ENCODE assay signal across 8 cellular contexts in the genomic region with DNA sequence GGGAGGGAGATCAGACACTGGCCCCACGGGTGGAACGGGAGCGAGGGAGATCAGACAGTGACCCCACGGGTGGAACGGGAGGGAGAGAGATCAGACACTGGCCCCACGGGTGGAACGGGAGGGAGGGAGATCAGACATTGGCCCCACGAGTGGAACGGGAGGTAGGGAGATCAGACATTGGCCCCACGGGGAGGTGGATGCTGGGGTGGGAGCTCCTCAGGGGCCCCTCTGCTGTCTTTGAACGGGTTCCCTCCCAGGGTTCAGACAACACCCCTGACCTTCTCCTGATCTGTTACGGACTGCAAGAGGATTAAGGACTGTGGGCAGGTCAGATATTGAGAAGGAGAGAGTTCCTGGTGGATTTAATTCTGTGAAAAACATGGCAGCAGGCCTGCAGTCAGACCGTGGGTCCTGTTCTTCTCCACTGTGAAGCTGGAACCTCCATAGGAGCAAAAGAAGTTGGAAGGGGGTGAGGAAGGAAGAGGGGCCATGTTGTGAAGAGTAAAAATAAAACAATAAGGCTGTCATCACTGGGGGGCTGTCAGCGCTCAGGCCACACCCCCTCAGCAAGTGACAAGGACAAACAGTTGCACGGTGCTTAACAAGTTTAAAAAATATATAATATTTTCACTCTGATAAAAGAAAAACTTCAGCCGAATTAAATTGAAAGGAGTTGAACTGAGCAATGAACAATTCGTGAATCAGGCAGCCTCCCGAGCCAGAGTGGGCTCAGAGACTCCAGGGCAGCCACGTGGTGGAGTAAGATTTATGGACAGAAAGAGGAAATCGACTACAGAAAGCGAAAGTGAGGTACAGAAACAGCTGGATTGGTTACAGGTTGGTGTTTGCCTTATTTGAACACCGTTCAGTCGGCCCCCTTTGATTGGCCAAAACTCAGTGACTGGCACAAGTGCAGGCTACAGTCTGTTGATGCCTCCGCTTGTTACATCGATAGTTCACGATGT.
DNase-seq lines count a peak whose midpoint lies in the region; ATAC-seq and TF ChIP-seq lines count a peak whose summit lies in the region.

No MANE protein-coding gene starts in this region.

- no peak for TF ChIP-seq EP300 in sigmoid colon (IDR thresholded peaks at IDR 0.05)

- intact Hi-C loops in ascending aorta (cut with DNase I) (no loop called here), sigmoid colon (cut with DNase I) (no loop called here)

- WGBS in sigmoid colon, 2 donors: 58 to 69% methylated on average over 26 of the region's 26 CpGs

- H3K4me1 ChIP-seq in ascending aorta (peaks cover 0 to 7% of the 10 kb centered on the region in 2 donors), sigmoid colon (peaks cover 0 to 37% (median 31%) of the 10 kb centered on the region in 4 donors)

- TF ChIP-seq POLR2A in sigmoid colon (IDR thresholded peaks at IDR 0.05): no peak

- H3K36me3 ChIP-seq in ascending aorta (no peaks in the 10 kb centered on the region), sigmoid colon (no peaks in the 10 kb centered on the region)

- H3K27ac ChIP-seq in ascending aorta (peak overlapping the region; percentile 16 to 19), sigmoid colon (peak overlapping the region; percentile 21 to 77 (median 64))

- TF ChIP-seq CTCF in ascending aorta (IDR thresholded peaks at IDR 0.05): no peak
- TF ChIP-seq CTCF in sigmoid colon (IDR thresholded peaks at IDR 0.05): no peak

- no peaks in the 10 kb centered on the region for H3K9me3 ChIP-seq in ascending aorta
- H3K9me3 ChIP-seq in sigmoid colon: no peaks in the 10 kb centered on the region

- peak; percentile 54 for DNase-seq in Daoy (ENCODE audit: low read depth)
- peak in 4 of 5 experiments; percentile 22 to 93 (median 40) for DNase-seq in T-helper 2 cell
- peak in 1 of 2 donors; percentile 68 for DNase-seq in ascending aorta (ENCODE audit: low spot score in 2 of 2)
- DNase-seq in sigmoid colon: peak; percentile 78
- no peak for DNase-seq in SKM-1 treated with dmso at 0.1 percent for 144 hours (lab: John Stamatoyannopoulos, UW; ENCODE audit: unreplicated experiment)
- DNase-seq in NCI-H146 treated with DMSO at 0.1 percent for 48 hours (lab: John Stamatoyannopoulos, UW; ENCODE audit: unreplicated experiment): no peak
- DNase-seq in cerebellar nuclear complex (lab: John Stamatoyannopoulos, UW): no peak

- no peak for ATAC-seq in GM19463 (IDR thresholded peaks at IDR 0.05; ENCODE audit: unreplicated experiment)

- H3K27me3 ChIP-seq in ascending aorta (no peaks in the 10 kb centered on the region), sigmoid colon (no peaks in the 10 kb centered on the region)

- H3K4me3 ChIP-seq in ascending aorta: peak overlapping the region; percentile 2 to 43
- H3K4me3 ChIP-seq in sigmoid colon: peak overlapping the region in 3 of 4 donors; percentile 5 to 23 (median 5)

Comparison
In these comparisons a context has a peak if more than half of its experiments do, and no peak if none do; other contexts are left out.
1. DNase-seq: peak in Daoy (single experiment), T-helper 2 cell (4 of 5) and sigmoid colon (single experiment); none in SKM-1 treated with dmso at 0.1 percent for 144 hours (single experiment), NCI-H146 treated with DMSO at 0.1 percent for 48 hours (single experiment) and cerebellar nuclear complex (0 of 2).